Comparison of ENCODE assay signal across 8 cellular contexts in genomic region chr22:17159504-17159951, GRCh38. TPM values are rescaled to one million over a fixed set of nuclear protein-coding genes. Genes with fewer than 3 reads are reported as not detected.
DNase-seq lines count a peak whose midpoint lies in the region; ATAC-seq lines count a peak whose summit lies in the region.

No MANE protein-coding gene starts in this region.

- intact Hi-C loops in activated CD4-positive, alpha-beta T cell treated with anti-CD3 and anti-CD28 coated beads for 36 hours (cut with DNase I, micrococcal nuclease) = loop anchor here (1.0 to 5.0 kb wide), 9 partner anchors 12 to 918 kb away; partner anchors contain the start of genes IL17RA (in 2 of the 2), ATP6V1E1 (in 1 of the 2), BCL2L13 (in 1 of the 2) and BID (in 1 of the 2)

- H3K27me3 Mint-ChIP-seq in activated CD4-positive, alpha-beta T cell treated with anti-CD3 and anti-CD28 coated beads for 36 hours = no peaks in the 10 kb centered on the region

- H3K4me3 ChIP-seq in MG63 = peak overlapping the region; percentile 76
- peak overlapping the region; percentile 45 for H3K4me3 ChIP-seq in ectodermal cell (ENCODE audit: insufficient read depth, low read depth, low read length)

- DNase-seq in D341Med (ENCODE audit: low spot score) (peak; percentile 65), MG63 (peak; percentile 53), middle frontal gyrus (ENCODE audit: extremely low spot score, low spot score) (peak; percentile 30), activated gamma-delta T cell treated with Interleukin-2 at 50 U/mL for 16 hours (no peak)
- peak; percentile 90 for DNase-seq in activated CD4-positive, alpha-beta T cell treated with anti-CD3 and anti-CD28 coated beads for 36 hours
- peak; percentile 43 for DNase-seq in stimulated activated CD8-positive, alpha-beta memory T cell treated with anti-CD3 and anti-CD28 coated beads, Interleukin-4, amount 100 ng/mL, for 24 hours (ENCODE audit: low read depth)

- H3K4me1 ChIP-seq in ectodermal cell (ENCODE audit: control insufficient read depth, insufficient read depth, low read length) = no peaks in the 10 kb centered on the region

- peaks cover 32% of the 10 kb centered on the region for H3K4me1 Mint-ChIP-seq in activated CD4-positive, alpha-beta T cell treated with anti-CD3 and anti-CD28 coated beads for 36 hours

- H3K27me3 ChIP-seq in MG63 = no peaks in the 10 kb centered on the region
- no peaks in the 10 kb centered on the region for H3K27me3 ChIP-seq in ectodermal cell (ENCODE audit: control insufficient read depth, insufficient read depth, low read length, poor library complexity, severe bottlenecking)

- peaks cover 24% of the 10 kb centered on the region for H3K36me3 Mint-ChIP-seq in activated CD4-positive, alpha-beta T cell treated with anti-CD3 and anti-CD28 coated beads for 36 hours (ENCODE audit: low read depth)

- H3K36me3 ChIP-seq in MG63 (peaks cover 10% of the 10 kb centered on the region), ectodermal cell (ENCODE audit: control insufficient read depth, insufficient read depth, low read length) (no peaks in the 10 kb centered on the region)

- peak overlapping the region; percentile 87 for H3K27ac Mint-ChIP-seq in activated CD4-positive, alpha-beta T cell treated with anti-CD3 and anti-CD28 coated beads for 36 hours

- WGBS in ectodermal cell, 2 experiments = 75 to 79% methylated on average over 35 of the region's 35 CpGs

- H3K9me3 Mint-ChIP-seq in activated CD4-positive, alpha-beta T cell treated with anti-CD3 and anti-CD28 coated beads for 36 hours (ENCODE audit: low read depth) = no peaks in the 10 kb centered on the region

- H3K4me3 Mint-ChIP-seq in activated CD4-positive, alpha-beta T cell treated with anti-CD3 and anti-CD28 coated beads for 36 hours = peak overlapping the region; percentile 84

- H3K9me3 ChIP-seq in MG63 (no peaks in the 10 kb centered on the region), ectodermal cell (ENCODE audit: control insufficient read depth, low read length) (no peaks in the 10 kb centered on the region)

- POLR2A ChIA-PET in activated CD4-positive, alpha-beta T cell treated with anti-CD3 and anti-CD28 coated beads for 36 hours (lab: Charles Lee) = no interaction called here

- no peak overlapping the region for H3K27ac ChIP-seq in ectodermal cell (ENCODE audit: insufficient read depth, low read depth, low read length, poor library complexity, severe bottlenecking)

- CTCF ChIA-PET in activated CD4-positive, alpha-beta T cell treated with anti-CD3 and anti-CD28 coated beads for 36 hours (lab: Charles Lee) = interaction anchor here (0.7 to 7.7 kb wide), 4 partner anchors 9 to 84 kb away, joined by 4 to 64 read pairs (median 10); no protein-coding TSS in a partner anchor

- ATAC-seq in GM21576 (IDR thresholded peaks at IDR 0.05; ENCODE audit: unreplicated experiment) = peak; percentile 25
- peak; percentile 72 for ATAC-seq in activated CD4-positive, alpha-beta T cell treated with anti-CD3 and anti-CD28 coated beads for 36 hours

RNA-seq across cellular contexts. Expression of gene HDHD5, which starts 0.5 kb away (rescaled TPM):
- total RNA-seq in MG63 (2014; rRNA removed; shearing (Covaris generic); ENCODE audit: low replicate concordance) = 88.1 and 148 TPM in 2 replicates
- 10 to 100 TPM; 51.6 to 69.0 TPM for total RNA-seq in activated CD4-positive, alpha-beta T cell treated with anti-CD3 and anti-CD28 coated beads for 36 hours
- 50.5 TPM for polyA plus RNA-seq in ectodermal cell (2013, experiment 1 of 4)
- polyA plus RNA-seq in ectodermal cell (2013, experiment 2 of 4) = 44.3 TPM
- 35.7 TPM for polyA plus RNA-seq in ectodermal cell (2013, experiment 3 of 4)
- 38.1 TPM for polyA plus RNA-seq in ectodermal cell (2013, experiment 4 of 4)

RNA-seq across cellular contexts. Expression of gene TMEM121B, which starts 38.4 kb away (rescaled TPM):
- not detected in 2 replicates for total RNA-seq in MG63 (2014; rRNA removed; shearing (Covaris generic); ENCODE audit: low replicate concordance)
- under 1 TPM; 0.14 to 0.19 TPM for total RNA-seq in activated CD4-positive, alpha-beta T cell treated with anti-CD3 and anti-CD28 coated beads for 36 hours
- polyA plus RNA-seq in ectodermal cell (2013, experiment 1 of 4) = 5.2 TPM
- polyA plus RNA-seq in ectodermal cell (2013, experiment 2 of 4) = 7.8 TPM
- 6.4 TPM for polyA plus RNA-seq in ectodermal cell (2013, experiment 3 of 4)
- polyA plus RNA-seq in ectodermal cell (2013, experiment 4 of 4) = 7.4 TPM

RNA-seq across cellular contexts. Expression of gene ADA2, which starts 59.7 kb away (rescaled TPM):
- not detected in 2 replicates for total RNA-seq in MG63 (2014; rRNA removed; shearing (Covaris generic); ENCODE audit: low replicate concordance)
- 1 to 10 TPM; 5.4 to 6.1 TPM for total RNA-seq in activated CD4-positive, alpha-beta T cell treated with anti-CD3 and anti-CD28 coated beads for 36 hours
- polyA plus RNA-seq in ectodermal cell (2013, experiment 1 of 4) = 20.8 TPM
- polyA plus RNA-seq in ectodermal cell (2013, experiment 2 of 4) = 22.5 TPM
- 15.8 TPM for polyA plus RNA-seq in ectodermal cell (2013, experiment 3 of 4)
- 18.6 TPM for polyA plus RNA-seq in ectodermal cell (2013, experiment 4 of 4)
